Comparison of ENCODE assay signal across 9 cellular contexts in the genomic region with DNA sequence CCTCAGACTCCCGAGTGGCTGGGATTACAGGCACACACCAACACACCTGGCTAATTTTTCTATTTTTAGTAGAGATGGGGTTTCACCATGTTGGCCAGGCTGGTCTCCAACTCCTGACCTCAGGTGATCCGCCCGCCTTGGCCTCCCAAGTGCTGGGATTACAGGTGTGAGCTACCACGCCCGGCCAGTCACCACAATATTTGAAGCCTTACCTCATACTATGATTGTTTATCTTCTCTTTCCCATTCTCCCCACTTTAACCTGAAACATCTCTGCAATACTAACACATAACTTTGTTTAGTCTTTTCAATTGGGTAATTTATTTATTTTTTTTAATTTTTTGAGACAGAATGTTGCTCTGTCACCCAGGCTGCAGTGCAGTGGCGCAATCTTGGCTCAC. TPM values are rescaled to one million over a fixed set of nuclear protein-coding genes. Genes with fewer than 3 reads are reported as not detected.
DNase-seq lines count a peak whose midpoint lies in the region; ATAC-seq and TF ChIP-seq lines count a peak whose summit lies in the region.
"Not testable (repeated sequence)": the region's sequence is repeated elsewhere in the genome, so short reads cannot be mapped to it uniquely, and the experiment has no call there.
"Had no signal": no experiment of that assay in that cellular context is flagged by ENCODE, and none has a peak within 500 bp of the region (broad histone marks: within the 10 kb centered on the region; RNA-seq: fewer than 3 reads in every experiment).

No MANE protein-coding gene starts in this region.

- peak overlapping the region; percentile 10 for H3K27ac Mint-ChIP-seq in activated naive CD8-positive, alpha-beta T cell

- ATAC-seq in RWPE2 (ENCODE audit: low read depth) (peak; percentile 76), foreskin keratinocyte (peak; percentile 49), left lung (peak; percentile 58), psoas muscle (peak; percentile 50 to 71 (median 58)), upper lobe of right lung (peak; percentile 51)

- WGBS in psoas muscle, 3 donors = 32 to 73% (median 40%) methylated on average over 6 of the region's 6 CpGs

- peaks cover 100% of the 10 kb centered on the region for H3K36me3 ChIP-seq in RWPE2 (ENCODE audit: low read depth)
- H3K36me3 ChIP-seq in left lung = peaks cover 0 to 100% of the 10 kb centered on the region in 2 donors
- H3K36me3 ChIP-seq in psoas muscle (ENCODE audit: insufficient read depth in 1 of 2, low read depth in 1 of 2) = peaks cover 15 to 90% of the 10 kb centered on the region in 2 donors
- peaks cover 100% of the 10 kb centered on the region for H3K36me3 ChIP-seq in upper lobe of right lung

- H3K27me3 Mint-ChIP-seq in activated naive CD8-positive, alpha-beta T cell = not testable (repeated sequence)

- not testable (repeated sequence) for H3K9me3 ChIP-seq in RWPE2 (ENCODE audit: severe bottlenecking); left lung; psoas muscle; upper lobe of right lung

- TF ChIP-seq CTCF in RWPE2 (IDR thresholded peaks at IDR 0.05; ENCODE audit: poor library complexity, severe bottlenecking); epithelial cell of esophagus (IDR thresholded peaks at IDR 0.05; ENCODE audit: insufficient read depth, low read depth, low read length, missing control alignments); foreskin keratinocyte (conservative IDR thresholded peaks at IDR 0.05); left lung (IDR thresholded peaks at IDR 0.05); psoas muscle (IDR thresholded peaks at IDR 0.05); upper lobe of right lung (IDR thresholded peaks at IDR 0.05): not testable (repeated sequence)

- not testable (repeated sequence) for H3K27me3 ChIP-seq in RWPE2 (ENCODE audit: insufficient read depth, poor library complexity, severe bottlenecking); foreskin keratinocyte; left lung; psoas muscle (ENCODE audit: insufficient read depth in 3 of 3, low read length in 2 of 3); upper lobe of right lung

- DNase-seq in LoVo (ENCODE audit: low spot score) (peak; percentile 34), epithelial cell of esophagus (ENCODE audit: low read depth) (peak; percentile 69), foreskin keratinocyte (peak; percentile 10 to 37)
- not testable (repeated sequence) for DNase-seq in RWPE2 (ENCODE audit: low spot score); left lung; psoas muscle; upper lobe of right lung

- not testable (repeated sequence) for H3K4me3 ChIP-seq in RWPE2 (ENCODE audit: severe bottlenecking); epithelial cell of esophagus (ENCODE audit: low read length); left lung; psoas muscle; upper lobe of right lung

- not testable (repeated sequence) for H3K27ac ChIP-seq in RWPE2 (ENCODE audit: poor library complexity, severe bottlenecking); foreskin keratinocyte; left lung; upper lobe of right lung
- H3K27ac ChIP-seq in psoas muscle = peak overlapping the region; percentile 1

- not testable (repeated sequence) for H3K4me3 Mint-ChIP-seq in activated naive CD8-positive, alpha-beta T cell

- intact Hi-C loops in left lung (cut with DNase I); psoas muscle (cut with DNase I); upper lobe of right lung (cut with DNase I): not testable (repeated sequence)

- not testable (repeated sequence) for H3K4me1 ChIP-seq in RWPE2 (ENCODE audit: insufficient read depth, poor library complexity, severe bottlenecking); foreskin keratinocyte; left lung; psoas muscle; upper lobe of right lung

- H3K36me3 Mint-ChIP-seq in activated naive CD8-positive, alpha-beta T cell = not testable (repeated sequence)

- H3K9me3 Mint-ChIP-seq in activated naive CD8-positive, alpha-beta T cell (ENCODE audit: low read depth) = not testable (repeated sequence)

- not testable (repeated sequence) for H3K4me1 Mint-ChIP-seq in activated naive CD8-positive, alpha-beta T cell (ENCODE audit: low read depth)

RNA-seq across cellular contexts. Expression of gene FZD9, which starts 33.5 kb away (rescaled TPM):
- total RNA-seq in foreskin keratinocyte = 0.25 and 0.34 TPM in 2 replicates
- polyA plus RNA-seq in foreskin keratinocyte = 0.32 and 0.41 TPM in 2 replicates
- total RNA-seq in left lung = under 1 TPM; 0.41 to 0.55 TPM
- total RNA-seq in psoas muscle = 10 to 100 TPM in 2 of 4 donors, 1 to 10 TPM in 2; 4.0 to 10.7 (median 7.5) TPM
- 10 to 100 TPM in 2 of 3 donors, 1 to 10 TPM in 1; 10.0 to 20.9 (median 19.1) TPM for polyA plus RNA-seq in psoas muscle
- total RNA-seq in upper lobe of right lung = 0.26 TPM
- total RNA-seq: CD4-positive, CD25-positive, alpha-beta regulatory T cell had no signal

RNA-seq across cellular contexts. Expression of gene BAZ1B, which starts 55.0 kb away (rescaled TPM):
- total RNA-seq in foreskin keratinocyte (71.1 and 77.1 TPM in 2 replicates), left lung (10 to 100 TPM; 51.7 to 55.8 TPM), psoas muscle (10 to 100 TPM; 39.5 to 49.8 (median 42.3) TPM), upper lobe of right lung (55.7 TPM)
- polyA plus RNA-seq in foreskin keratinocyte (14.6 and 18.3 TPM in 2 replicates), psoas muscle (10 to 100 TPM; 15.7 to 50.6 (median 15.8) TPM)
